1 cellular context compared by ENCODE assay signal in genomic region chr5:39624268-39624886, GRCh38.
TF ChIP-seq lines count a peak whose summit lies in the region.

No MANE protein-coding gene starts in this region.

TF ChIP-seq in HepG2, 621 proteins besides CTCF, POLR2A, EP300 and RAD21 (continued from another document and continues in another):
- TF ChIP-seq ZBTB37 (CRISPR knock-in tag; IDR thresholded peaks at IDR 0.05) (no peak), TFAP4 (IDR thresholded peaks at IDR 0.05; ENCODE audit: borderline replicate concordance, low read depth) (peak; percentile 79; the same call in 1 of the 2 replicates), PHF8 (CRISPR knock-in tag; IDR thresholded peaks at IDR 0.05) (no peak), ZNF329 (CRISPR knock-in tag; IDR thresholded peaks at IDR 0.05; ENCODE audit: low read depth) (no peak), SKIL (CRISPR knock-in tag; IDR thresholded peaks at IDR 0.05; ENCODE audit: borderline replicate concordance) (no peak), ZNF577 (CRISPR knock-in tag; IDR thresholded peaks at IDR 0.05; ENCODE audit: borderline replicate concordance, low read depth) (no peak), EED (CRISPR knock-in tag; IDR thresholded peaks at IDR 0.05) (no peak), JUN (CRISPR knock-in tag; IDR thresholded peaks at IDR 0.05) (peak; percentile 24; the same call in 1 of the 2 replicates), REPIN1 (CRISPR knock-in tag; IDR thresholded peaks at IDR 0.05; ENCODE audit: borderline replicate concordance, low read depth) (no peak), PCBP1 (IDR thresholded peaks at IDR 0.05; ENCODE audit: borderline replicate concordance, low read depth, low read length) (no peak), TFE3 (CRISPR knock-in tag; IDR thresholded peaks at IDR 0.05) (no peak), JARID2 (CRISPR knock-in tag; IDR thresholded peaks at IDR 0.05; ENCODE audit: insufficient replicate concordance) (no peak), HOXD1 (CRISPR knock-in tag; IDR thresholded peaks at IDR 0.05) (no peak), MED13 (CRISPR knock-in tag; IDR thresholded peaks at IDR 0.05) (no peak), ELF1 (CRISPR knock-in tag; IDR thresholded peaks at IDR 0.05) (no peak), KDM4B (CRISPR knock-in tag; IDR thresholded peaks at IDR 0.05) (no peak), TCF7 (IDR thresholded peaks at IDR 0.05; ENCODE audit: low read depth) (no peak), ZNF564 (CRISPR knock-in tag; IDR thresholded peaks at IDR 0.05) (no peak), ZNF639 (CRISPR knock-in tag; conservative IDR thresholded peaks at IDR 0.05) (no peak), ZBTB21 (CRISPR knock-in tag; IDR thresholded peaks at IDR 0.05) (no peak), ZNF281 (CRISPR knock-in tag; IDR thresholded peaks at IDR 0.05; ENCODE audit: borderline replicate concordance) (no peak), FIP1L1 (IDR thresholded peaks at IDR 0.05; ENCODE audit: borderline replicate concordance, insufficient read depth, low read depth, low read length) (no peak), REST (IDR thresholded peaks at IDR 0.05; ENCODE audit: borderline replicate concordance in 1 of 2, low read depth in 1 of 2, low read length in 2 of 2) (no peak), ZNF550 (CRISPR knock-in tag; IDR thresholded peaks at IDR 0.05; ENCODE audit: borderline replicate concordance) (no peak), IRF9 (CRISPR knock-in tag; IDR thresholded peaks at IDR 0.05; ENCODE audit: borderline replicate concordance) (no peak), MTF1 (CRISPR knock-in tag; IDR thresholded peaks at IDR 0.05) (no peak), ZMYM4 (CRISPR knock-in tag; IDR thresholded peaks at IDR 0.05) (no peak), CENPX (CRISPR knock-in tag; IDR thresholded peaks at IDR 0.05) (no peak), KDM5B (CRISPR knock-in tag; IDR thresholded peaks at IDR 0.05; ENCODE audit: borderline replicate concordance) (no peak), ZZZ3 (CRISPR knock-in tag; IDR thresholded peaks at IDR 0.05; ENCODE audit: borderline replicate concordance) (no peak), ARID5B (CRISPR knock-in tag; IDR thresholded peaks at IDR 0.05) (peak; percentile 14; the same call in 1 of the 2 replicates), HCFC1 (IDR thresholded peaks at IDR 0.05; ENCODE audit: low read depth, low read length) (no peak), ZBTB39 (CRISPR knock-in tag; IDR thresholded peaks at IDR 0.05) (no peak), JUND (CRISPR knock-in tag; IDR thresholded peaks at IDR 0.05) (peak; percentile 91)
